8 cellular contexts compared by ENCODE assay signal in the genomic region with DNA sequence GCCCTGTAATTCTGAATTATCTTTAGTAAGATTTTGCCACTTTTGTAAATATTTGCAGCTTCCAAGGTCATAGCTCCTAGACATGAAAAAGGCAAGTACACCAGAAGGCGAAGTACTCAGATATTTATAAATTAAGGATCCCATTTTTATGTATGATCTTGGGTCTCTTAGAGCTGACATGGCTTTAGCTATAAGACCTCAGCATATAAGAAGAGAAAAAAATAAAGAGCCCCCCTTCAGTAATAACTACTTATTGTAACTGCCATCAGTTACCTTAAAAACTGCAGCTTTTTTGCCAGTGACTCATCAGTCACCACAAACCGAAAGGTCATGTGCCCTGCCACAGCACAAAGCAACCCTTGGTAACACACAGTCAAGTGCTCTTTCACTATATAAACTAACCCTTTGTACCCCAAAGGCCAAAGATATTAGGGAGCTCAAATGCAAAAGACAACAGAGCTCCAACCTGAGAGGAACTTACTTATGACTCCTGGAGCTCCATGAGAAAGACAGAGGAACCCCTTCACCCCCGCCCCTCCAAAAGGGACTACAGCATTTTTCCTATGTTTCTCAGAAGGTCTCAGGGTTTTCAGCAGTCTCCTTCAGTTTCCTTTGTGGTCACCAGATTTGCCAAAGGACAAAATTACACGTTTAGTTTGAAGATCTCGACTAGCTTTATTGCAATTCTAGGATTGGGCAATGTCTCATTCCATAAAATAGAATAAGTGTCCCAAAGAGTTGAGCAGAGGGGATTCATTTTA.
DNase-seq lines count a peak whose midpoint lies in the region; ATAC-seq and TF ChIP-seq lines count a peak whose summit lies in the region.

No MANE protein-coding gene starts in this region.

- H2BK5ac ChIP-seq in IMR-90 (ENCODE audit: low read depth, low read length, poor library complexity, severe bottlenecking) = peak overlapping the region; percentile 63

- H3K4me3 ChIP-seq in IMR-90 (ENCODE audit: insufficient read depth, low read depth, low read length) = no peak overlapping the region

- H3K36me3 Mint-ChIP-seq in activated CD8-positive, alpha-beta T cell treated with anti-CD3 and anti-CD28 coated beads for 36 hours (ENCODE audit: low read depth) = no peaks in the 10 kb centered on the region

- H4K20me1 ChIP-seq in IMR-90 (ENCODE audit: insufficient read depth, low read length) = no peaks in the 10 kb centered on the region

- peak overlapping the region; percentile 77 for H2BK15ac ChIP-seq in IMR-90 (ENCODE audit: low read depth, low read length)

- no peak for TF ChIP-seq RAD21 in IMR-90 (IDR thresholded peaks at IDR 0.05; ENCODE audit: low read length)

- H3K56ac ChIP-seq in IMR-90 (ENCODE audit: extremely low read depth, insufficient read depth, low read length) = peak overlapping the region; percentile 78

- peak overlapping the region; percentile 83 for H3K14ac ChIP-seq in IMR-90 (replicated peaks; ENCODE audit: low read depth, low read length)

- no peak overlapping the region for H2AK9ac ChIP-seq in IMR-90 (replicated peaks; ENCODE audit: low read depth, low read length, poor library complexity)

- H2BK20ac ChIP-seq in IMR-90 (ENCODE audit: low read depth, low read length) = peak overlapping the region; percentile 93

- CTCF ChIA-PET in IMR-90 (lab: Yijun Ruan, JAX) = interaction anchor here (1.0 to 1.3 kb wide), 2 partner anchors 18 to 26 kb away, joined by 3 read pairs; no protein-coding TSS in a partner anchor
- CTCF ChIA-PET in activated CD8-positive, alpha-beta T cell treated with anti-CD3 and anti-CD28 coated beads for 36 hours (lab: Charles Lee) = interaction anchor here (0.8 to 1.2 kb wide), 8 partner anchors 9 to 526 kb away, joined by 3 to 4 read pairs (median 3); no protein-coding TSS in a partner anchor

- H3K4ac ChIP-seq in IMR-90 (ENCODE audit: low read depth, low read length) = peak overlapping the region; percentile 94

- H3K27me3 ChIP-seq in IMR-90 (ENCODE audit: control insufficient read depth, insufficient read depth, low read length) = no peaks in the 10 kb centered on the region

- H3K4me3 Mint-ChIP-seq in activated CD8-positive, alpha-beta T cell treated with anti-CD3 and anti-CD28 coated beads for 36 hours = no peak overlapping the region

- POLR2A ChIA-PET in IMR-90 (lab: Charles Lee; ENCODE audit: unreplicated experiment) = interaction anchor here (0.5 kb wide), 1 partner anchor 36 kb away, joined by 10 read pairs; no protein-coding TSS in a partner anchor
- POLR2A ChIA-PET in activated CD8-positive, alpha-beta T cell treated with anti-CD3 and anti-CD28 coated beads for 36 hours (lab: Charles Lee) = interaction anchor here (1.6 kb wide), 1 partner anchor 311 kb away, joined by 4 read pairs; no protein-coding TSS in a partner anchor

- WGBS in IMR-90 (ENCODE audit: extremely low coverage in 2 of 2, insufficient read length in 1 of 2), 2 experiments = 20% methylated on average over 1 of the region's 5 CpGs; no CpG with 5 or more reads in 1 of the 2 experiments

- no peaks in the 10 kb centered on the region for H3K9me3 ChIP-seq in IMR-90 (ENCODE audit: control insufficient read depth, insufficient read depth, low read length)

- peak overlapping the region; percentile 96 for H2BK120ac ChIP-seq in IMR-90 (ENCODE audit: low read depth, low read length)

- H4K91ac ChIP-seq in IMR-90 (ENCODE audit: insufficient read depth, low read depth, low read length) = peak overlapping the region; percentile 67

- H4K5ac ChIP-seq in IMR-90 (ENCODE audit: low read depth, low read length) = peak overlapping the region; percentile 60; the same call in 1 of the 2 replicates

- peak overlapping the region; percentile 32; the same call in 1 of the 2 replicates for H3K27ac ChIP-seq in IMR-90 (ENCODE audit: insufficient read depth, low read length)

- H3K9me1 ChIP-seq in IMR-90 (ENCODE audit: insufficient read depth, low read length) = peaks cover 8% of the 10 kb centered on the region; the same call in 1 of the 2 replicates

- peaks cover 11% of the 10 kb centered on the region for H3K4me1 ChIP-seq in IMR-90 (ENCODE audit: control insufficient read depth, insufficient read depth, low read length)

- no peak for TF ChIP-seq CTCF in IMR-90 (conservative IDR thresholded peaks at IDR 0.05; ENCODE audit: low read depth, low read length)
- TF ChIP-seq CTCF in activated CD8-positive, alpha-beta T cell treated with anti-CD3 and anti-CD28 coated beads for 36 hours (IDR thresholded peaks at IDR 0.05) = no peak

- peak overlapping the region; percentile 23; the same call in 1 of the 2 replicates for H2AK5ac ChIP-seq in IMR-90 (ENCODE audit: low read depth, low read length)

- H4K8ac ChIP-seq in IMR-90 (ENCODE audit: low read depth in 2 of 2, low read length in 2 of 2) = peak overlapping the region in 1 of 2 experiments; percentile 26; a peak in 2 of 4 replicates

- DNase-seq in EH (ENCODE audit: low read depth) (peak; percentile 73), IMR-90 (peak; percentile 61), iris pigment epithelial cell (ENCODE audit: low read depth) (peak; percentile 70), superior temporal gyrus (ENCODE audit: extremely low spot score) (peak; percentile 29), DMS 273 (lab: John Stamatoyannopoulos, UW; ENCODE audit: unreplicated experiment) (no peak), GF-D8 (lab: John Stamatoyannopoulos, UW) (no peak)
- DNase-seq in activated CD8-positive, alpha-beta T cell treated with anti-CD3 and anti-CD28 coated beads for 36 hours = peak; percentile 84

- no TSS peak for BruUV-seq in IMR-90 (replicated peaks; lab: Mats Ljungman, UMichigan)

- TF ChIP-seq POLR2A in IMR-90 (IDR thresholded peaks at IDR 0.05; ENCODE audit: low read depth, low read length) = no peak

- H3K4me2 ChIP-seq in IMR-90 (ENCODE audit: low read depth, low read length) = peak overlapping the region; percentile 43; the same call in 1 of the 2 replicates

- peak overlapping the region; percentile 63 for H3K27ac Mint-ChIP-seq in activated CD8-positive, alpha-beta T cell treated with anti-CD3 and anti-CD28 coated beads for 36 hours

- no peak overlapping the region; the same call in 1 of the 2 replicates for H3K9ac ChIP-seq in IMR-90 (ENCODE audit: low read depth, low read length)

- no peaks in the 10 kb centered on the region for H3K36me3 ChIP-seq in IMR-90 (ENCODE audit: control insufficient read depth, insufficient read depth, low read length)

- in situ Hi-C loops in IMR-90 (cut with MboI; ENCODE audit: low sequenced_read_pairs) = no loop called here

- H3K27me3 Mint-ChIP-seq in activated CD8-positive, alpha-beta T cell treated with anti-CD3 and anti-CD28 coated beads for 36 hours = no peaks in the 10 kb centered on the region

- intact Hi-C loops in IMR-90 (cut with micrococcal nuclease) = no loop called here
- intact Hi-C loops in activated CD8-positive, alpha-beta T cell treated with anti-CD3 and anti-CD28 coated beads for 36 hours (cut with micrococcal nuclease) = loop anchor here (5.0 kb wide), 1 partner anchor 184 kb away; no protein-coding TSS in a partner anchor

- no peaks in the 10 kb centered on the region for H3K9me3 Mint-ChIP-seq in activated CD8-positive, alpha-beta T cell treated with anti-CD3 and anti-CD28 coated beads for 36 hours

- no peaks in the 10 kb centered on the region; a peak in 1 of 4 replicates for H3K79me1 ChIP-seq in IMR-90 (ENCODE audit: low read depth in 1 of 2, low read length in 2 of 2)

- peaks cover 18% of the 10 kb centered on the region for H3K4me1 Mint-ChIP-seq in activated CD8-positive, alpha-beta T cell treated with anti-CD3 and anti-CD28 coated beads for 36 hours (ENCODE audit: low read depth)

- ATAC-seq in GM21717 (IDR thresholded peaks at IDR 0.05; ENCODE audit: unreplicated experiment) = peak; percentile 96
- peak; percentile 70 for ATAC-seq in IMR-90 (ENCODE audit: low read depth)
- peak; percentile 97 for ATAC-seq in activated CD8-positive, alpha-beta T cell treated with anti-CD3 and anti-CD28 coated beads for 36 hours

- H2AFZ ChIP-seq in IMR-90 (replicated peaks; ENCODE audit: low read length, poor library complexity) = peak overlapping the region; percentile 26

- dilution Hi-C loops in IMR-90 (cut with HindIII; ENCODE audit: low sequenced_read_pairs, unreplicated experiment) = no loop called here

- H3K18ac ChIP-seq in IMR-90 (ENCODE audit: low read depth, low read length) = peak overlapping the region; percentile 48; the same call in 1 of the 2 replicates

- H3K23ac ChIP-seq in IMR-90 (ENCODE audit: low read depth, low read length) = peak overlapping the region; percentile 29

TF ChIP-seq in IMR-90, 13 proteins besides CTCF, POLR2A, EP300 and RAD21:
- TF ChIP-seq FOS (IDR thresholded peaks at IDR 0.05; ENCODE audit: low read depth, low read length) (peak; percentile 20; the same call in 1 of the 2 replicates), BHLHE40 (IDR thresholded peaks at IDR 0.05; ENCODE audit: low read depth, low read length) (peak; percentile 47; the same call in 1 of the 2 replicates), CHD1 (IDR thresholded peaks at IDR 0.05; ENCODE audit: low read depth, low read length) (no peak), CEBPB (IDR thresholded peaks at IDR 0.05; ENCODE audit: low read depth, low read length) (peak; percentile 71), NFE2L2 (IDR thresholded peaks at IDR 0.05; ENCODE audit: low read depth, low read length) (no peak)
- TF ChIP-seq, protein P1, sequence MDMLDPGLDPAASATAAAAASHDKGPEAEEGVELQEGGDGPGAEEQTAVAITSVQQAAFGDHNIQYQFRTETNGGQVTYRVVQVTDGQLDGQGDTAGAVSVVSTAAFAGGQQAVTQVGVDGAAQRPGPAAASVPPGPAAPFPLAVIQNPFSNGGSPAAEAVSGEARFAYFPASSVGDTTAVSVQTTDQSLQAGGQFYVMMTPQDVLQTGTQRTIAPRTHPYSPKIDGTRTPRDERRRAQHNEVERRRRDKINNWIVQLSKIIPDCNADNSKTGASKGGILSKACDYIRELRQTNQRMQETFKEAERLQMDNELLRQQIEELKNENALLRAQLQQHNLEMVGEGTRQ (IDR thresholded peaks at IDR 0.05; ENCODE audit: low read depth, low read length) = peak; percentile 60; the same call in 1 of the 2 replicates
- TF ChIP-seq, protein P2, sequence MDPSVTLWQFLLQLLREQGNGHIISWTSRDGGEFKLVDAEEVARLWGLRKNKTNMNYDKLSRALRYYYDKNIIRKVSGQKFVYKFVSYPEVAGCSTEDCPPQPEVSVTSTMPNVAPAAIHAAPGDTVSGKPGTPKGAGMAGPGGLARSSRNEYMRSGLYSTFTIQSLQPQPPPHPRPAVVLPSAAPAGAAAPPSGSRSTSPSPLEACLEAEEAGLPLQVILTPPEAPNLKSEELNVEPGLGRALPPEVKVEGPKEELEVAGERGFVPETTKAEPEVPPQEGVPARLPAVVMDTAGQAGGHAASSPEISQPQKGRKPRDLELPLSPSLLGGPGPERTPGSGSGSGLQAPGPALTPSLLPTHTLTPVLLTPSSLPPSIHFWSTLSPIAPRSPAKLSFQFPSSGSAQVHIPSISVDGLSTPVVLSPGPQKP (IDR thresholded peaks at IDR 0.05; ENCODE audit: borderline replicate concordance, low read depth, low read length) = no peak

Comparison
In these comparisons a context has a peak if more than half of its experiments do, and no peak if none do; other contexts are left out.
1. DNase-seq: peak in EH (single experiment), IMR-90 (single experiment), activated CD8-positive, alpha-beta T cell treated with anti-CD3 and anti-CD28 coated beads for 36 hours (single experiment), iris pigment epithelial cell (single experiment) and superior temporal gyrus (single experiment); none in DMS 273 (single experiment) and GF-D8 (single experiment).
2. Peak in every context shown above with its lines, with median percentiles within 50 percentile points of each other: ATAC-seq.